28 cellular contexts compared by ENCODE assay signal in genomic region chr3:140711719-140712086, GRCh38. TPM values are rescaled to one million over a fixed set of nuclear protein-coding genes. Genes with fewer than 3 reads are reported as not detected.
DNase-seq lines count a peak whose midpoint lies in the region; ATAC-seq, FAIRE-seq and TF ChIP-seq lines count a peak whose summit lies in the region.
"Had no signal": no experiment of that assay in that cellular context is flagged by ENCODE, and none has a peak within 500 bp of the region (broad histone marks: within the 10 kb centered on the region; RNA-seq: fewer than 3 reads in every experiment).

No MANE protein-coding gene starts in this region.

- no peak for TF ChIP-seq RAD21 in HepG2 (CRISPR knock-in tag; IDR thresholded peaks at IDR 0.05)

- peaks cover 59% of the 10 kb centered on the region for H3K4me1 ChIP-seq in HepG2 (ENCODE audit: insufficient read depth, low read length)
- H3K4me1 ChIP-seq in right lobe of liver = peaks cover 0 to 15% (median 3%) of the 10 kb centered on the region in 4 donors
- H3K4me1 ChIP-seq in mesodermal cell (ENCODE audit: control insufficient read depth, insufficient read depth, low read length, poor library complexity, severe bottlenecking) = peaks cover 8% of the 10 kb centered on the region
- no peaks in the 10 kb centered on the region for H3K4me1 ChIP-seq in smooth muscle cell (ENCODE audit: low read depth)

- H3F3A ChIP-seq in smooth muscle cell (ENCODE audit: low read depth) = no peaks in the 10 kb centered on the region

- WGBS in HepG2 (ENCODE audit: low lambda C conversion rate) = 17% methylated on average over 1 of the region's 2 CpGs
- 83% methylated on average over 2 of the region's 2 CpGs for WGBS in right lobe of liver (ENCODE audit: insufficient coverage, low coverage, low lambda C conversion rate, missing lambda C conversion rate)
- 79 to 83% methylated on average over 2 of the region's 2 CpGs for WGBS in mesodermal cell (ENCODE audit: insufficient coverage in 2 of 2), 2 experiments
- WGBS in smooth muscle cell (ENCODE audit: low lambda C conversion rate) = 72% methylated on average over 2 of the region's 2 CpGs

- CTCF ChIA-PET in HepG2 (lab: Yijun Ruan, JAX; ENCODE audit: low intra/inter-chr PET ratio, low total read pairs) = no interaction called here

- DNase-seq in HepG2 (ENCODE audit: low spot score) (no peak), right lobe of liver (no peak), NCI-H2227 (lab: John Stamatoyannopoulos, UW; ENCODE audit: unreplicated experiment) (peak; percentile 15), smooth muscle cell (lab: John Stamatoyannopoulos, UW; ENCODE audit: unreplicated experiment) (no peak), SHP77 (lab: John Stamatoyannopoulos, UW) (no peak)
- DNase-seq: 8988T, ACHN, DMS153, KBM-7, MV-4-11, NCI-H1105, NCI-H1436 treated with DMSO at 0.1 percent for 48 hours, NCI-H2029 treated with DMSO at 0.1 percent for 48 hours, NCI-H2171 treated with DMSO at 0.1 percent for 48 hours, NCI-H446, NCI-H524 treated with DMSO at 0.1 percent for 48 hours, SHP77 treated with DMSO at 0.1 percent for 48 hours, T-helper 1 cell had no signal

- ATAC-seq in HepG2 (peak; percentile 68), right lobe of liver (no peak), GM19455 (IDR thresholded peaks at IDR 0.05; ENCODE audit: unreplicated experiment) (no peak)
- ATAC-seq: Panc1 had no signal

- H3K36me3 ChIP-seq in HepG2 (replicated peaks in 1 of 2; ENCODE audit: control insufficient read depth in 1 of 2, insufficient read depth in 2 of 2, low read length in 2 of 2) (no peaks in the 10 kb centered on the region), right lobe of liver (no peaks in the 10 kb centered on the region), mesodermal cell (ENCODE audit: control insufficient read depth, insufficient read depth, low read length) (no peaks in the 10 kb centered on the region), smooth muscle cell (ENCODE audit: low read depth) (no peaks in the 10 kb centered on the region)

- in situ Hi-C loops in HepG2 (cut with HindIII; ENCODE audit: extremely low pct_ligation_motif_present, low pct_unique_long_range_greater_than_20kb) = no loop called here

- H3K27me3 ChIP-seq in HepG2 (ENCODE audit: control insufficient read depth in 1 of 2, insufficient read depth in 2 of 2, low read length in 2 of 2) = no peaks in the 10 kb centered on the region
- no peaks in the 10 kb centered on the region for H3K27me3 ChIP-seq in right lobe of liver
- no peaks in the 10 kb centered on the region for H3K27me3 ChIP-seq in smooth muscle cell (ENCODE audit: low read depth)

- H2AFZ ChIP-seq in HepG2 (ENCODE audit: low read length) (no peak overlapping the region), smooth muscle cell (ENCODE audit: low read depth) (no peak overlapping the region)

- peak overlapping the region; percentile 77 for H3K27ac ChIP-seq in HepG2 (ENCODE audit: extremely low read length, insufficient read depth, low read length)
- H3K27ac ChIP-seq in right lobe of liver = no peak overlapping the region
- H3K27ac ChIP-seq in mesodermal cell (ENCODE audit: low read depth, low read length, severe bottlenecking) = peak overlapping the region; percentile 71
- no peak overlapping the region for H3K27ac ChIP-seq in smooth muscle cell (ENCODE audit: low read depth)
- H3K27ac ChIP-seq: RWPE1 had no signal

- FAIRE-seq in HepG2 (lab: Jason Lieb, UNC) = no peak
- FAIRE-seq: H54, HTR-8/SVneo had no signal

- BruUV-seq in HepG2 (replicated peaks; lab: Mats Ljungman, UMichigan) = no TSS peak

- H3K9ac ChIP-seq in HepG2 (ENCODE audit: insufficient read depth, low read depth, low read length) (peak overlapping the region; percentile 33; the same call in 1 of the 2 replicates), smooth muscle cell (ENCODE audit: low read depth) (no peak overlapping the region)

- TF ChIP-seq POLR2A in HepG2 (IDR thresholded peaks at IDR 0.05; ENCODE audit: insufficient read depth in 1 of 2, low read depth in 2 of 2, low read length in 2 of 2) (no peak), right lobe of liver (IDR thresholded peaks at IDR 0.05) (no peak)

- H3K4me3 ChIP-seq in HepG2 (replicated peaks in 1 of 3; ENCODE audit: insufficient read depth in 1 of 3, low read depth in 2 of 3, low read length in 3 of 3) (no peak overlapping the region), right lobe of liver (no peak overlapping the region), mesodermal cell (ENCODE audit: extremely low read depth, insufficient read depth, low read length, poor library complexity, severe bottlenecking) (no peak overlapping the region), smooth muscle cell (no peak overlapping the region)

- H3K4me2 ChIP-seq in HepG2 (ENCODE audit: low read depth, low read length) (peak overlapping the region; percentile 55), smooth muscle cell (no peak overlapping the region)

- no peaks in the 10 kb centered on the region for H4K20me1 ChIP-seq in HepG2 (ENCODE audit: insufficient read depth, low read length)
- H4K20me1 ChIP-seq in smooth muscle cell (ENCODE audit: low read depth) = no peaks in the 10 kb centered on the region

- TF ChIP-seq CTCF in HepG2 (CRISPR knock-in tag; IDR thresholded peaks at IDR 0.05) (no peak), right lobe of liver (IDR thresholded peaks at IDR 0.05) (no peak), smooth muscle cell (IDR thresholded peaks at IDR 0.05; ENCODE audit: borderline replicate concordance, insufficient read depth, poor library complexity, severe bottlenecking) (no peak)

- POLR2A ChIA-PET in HepG2 (lab: Yijun Ruan, JAX) = interaction anchor here (0.8 to 2.7 kb wide), 8 partner anchors 9 to 583 kb away, joined by 3 to 44 read pairs (median 7); no protein-coding TSS in a partner anchor

- H3K9me3 ChIP-seq in HepG2 (ENCODE audit: low read length) (no peaks in the 10 kb centered on the region), right lobe of liver (no peaks in the 10 kb centered on the region), mesodermal cell (ENCODE audit: control insufficient read depth, low read length) (no peaks in the 10 kb centered on the region), smooth muscle cell (replicated peaks; ENCODE audit: low read depth) (no peaks in the 10 kb centered on the region)

- TF ChIP-seq EP300 in HepG2 (IDR thresholded peaks at IDR 0.05; ENCODE audit: low read depth in 2 of 2, low read length in 2 of 2) (no peak), HepG2 (CRISPR knock-in tag; IDR thresholded peaks at IDR 0.05; ENCODE audit: borderline replicate concordance) (no peak)

- H3K79me2 ChIP-seq in HepG2 (ENCODE audit: insufficient read depth, low read length) (no peaks in the 10 kb centered on the region), smooth muscle cell (ENCODE audit: low read depth) (no peaks in the 10 kb centered on the region)

- intact Hi-C loops in HepG2 (cut with micrococcal nuclease; ENCODE audit: unreplicated experiment) (loop anchor here (1.0 kb wide), 1 partner anchor 17 kb away; no protein-coding TSS in a partner anchor), right lobe of liver (cut with DNase I) (no loop called here)

TF ChIP-seq in HepG2, 621 proteins besides CTCF, POLR2A, EP300 and RAD21 (continues in another document):
- TF ChIP-seq GABPB1 (CRISPR knock-in tag; IDR thresholded peaks at IDR 0.05) (no peak), ZNF878 (CRISPR knock-in tag; IDR thresholded peaks at IDR 0.05) (no peak), ARID2 (CRISPR knock-in tag; IDR thresholded peaks at IDR 0.05; ENCODE audit: borderline replicate concordance) (no peak), ZNF496 (CRISPR knock-in tag; IDR thresholded peaks at IDR 0.05; ENCODE audit: insufficient replicate concordance) (no peak), MTA1 (CRISPR knock-in tag; IDR thresholded peaks at IDR 0.05; ENCODE audit: borderline replicate concordance) (0 out of 2 replicates have a peak, but pooled peaks have one; percentile 15), ZNF589 (CRISPR knock-in tag; conservative IDR thresholded peaks at IDR 0.05) (no peak), IRF2 (CRISPR knock-in tag; IDR thresholded peaks at IDR 0.05) (0 out of 2 replicates have a peak, but pooled peaks have one; percentile 3), ZNF773 (CRISPR knock-in tag; IDR thresholded peaks at IDR 0.05; ENCODE audit: borderline replicate concordance) (no peak)
- TF ChIP-seq, protein P1, sequence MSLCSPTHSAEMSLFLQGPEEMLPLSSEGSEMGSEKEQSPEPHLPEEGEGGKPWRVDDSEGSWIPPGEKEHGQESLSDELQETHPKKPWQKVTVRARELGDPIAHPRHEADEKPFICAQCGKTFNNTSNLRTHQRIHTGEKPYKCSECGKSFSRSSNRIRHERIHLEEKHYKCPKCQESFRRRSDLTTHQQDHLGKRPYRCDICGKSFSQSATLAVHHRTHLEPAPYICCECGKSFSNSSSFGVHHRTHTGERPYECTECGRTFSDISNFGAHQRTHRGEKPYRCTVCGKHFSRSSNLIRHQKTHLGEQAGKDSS (CRISPR knock-in tag; IDR thresholded peaks at IDR 0.05; ENCODE audit: borderline replicate concordance, low read depth) = no peak

RNA-seq across cellular contexts. Expression of gene TRIM42, which starts 33.8 kb away (rescaled TPM):
- total RNA-seq in HepG2 (2016; rRNA removed; fragmentation: Illumina TruSeq; extraction: Trizol) (not detected in 2 replicates), right lobe of liver (not detected), smooth muscle cell (not detected in 2 replicates)
- total RNA-seq in HepG2 (2016; cell fraction: cytosol; rRNA removed; fragmentation: Illumina TruSeq; extraction: Trizol; ENCODE audit: low read depth) = not detected in 2 replicates
- total RNA-seq in HepG2 (2016; cell fraction: insoluble cytoplasmic fraction; rRNA removed; fragmentation: Illumina TruSeq; extraction: Trizol) = not detected in 2 replicates
- total RNA-seq in HepG2 (2016; cell fraction: membrane; rRNA removed; fragmentation: Illumina TruSeq; extraction: Trizol) = not detected in 2 replicates
- total RNA-seq in HepG2 (2016; cell fraction: nucleus; rRNA removed; fragmentation: Illumina TruSeq; extraction: Trizol) = not detected in 2 replicates
- polyA plus RNA-seq in HepG2 (2011; rRNA removed) (not detected in 2 replicates), smooth muscle cell (not detected in 2 replicates)
- polyA plus RNA-seq in HepG2 (2011; cell fraction: cytosol; rRNA removed) = not detected in 2 replicates
- polyA plus RNA-seq in HepG2 (2011; cell fraction: nucleus; rRNA removed) = not detected in 2 replicates
- polyA plus RNA-seq in HepG2 (2012) = not detected in 2 replicates
- polyA plus RNA-seq in HepG2 (2016; cell fraction: cytosol; fragmentation: Illumina TruSeq; extraction: Trizol; ENCODE audit: low read depth) = not detected in 2 replicates
- polyA plus RNA-seq in HepG2 (2016; cell fraction: insoluble cytoplasmic fraction; fragmentation: Illumina TruSeq; extraction: Trizol; ENCODE audit: low read depth) = not detected in 2 replicates
- not detected in 2 replicates for polyA plus RNA-seq in HepG2 (2016; cell fraction: membrane; fragmentation: Illumina TruSeq; extraction: Trizol; ENCODE audit: low read depth)
- polyA plus RNA-seq in HepG2 (2016; cell fraction: nucleus; fragmentation: Illumina TruSeq; extraction: Trizol; ENCODE audit: insufficient read depth, low read depth) = not detected in 2 replicates
- not detected in 2 replicates for polyA minus RNA-seq in HepG2 (2011; rRNA and poly(A)+ RNA removed; ENCODE audit: low replicate concordance)
- not detected in 2 replicates for polyA minus RNA-seq in HepG2 (2011; cell fraction: cytosol; rRNA and poly(A)+ RNA removed)
- polyA minus RNA-seq in HepG2 (2011; cell fraction: nucleus; rRNA and poly(A)+ RNA removed) = not detected in 2 replicates
- polyA plus RNA-seq in mesodermal cell (2013, experiment 1 of 2) = not detected
- polyA plus RNA-seq in mesodermal cell (2013, experiment 2 of 2) = not detected
- total RNA-seq: LHCN-M2, MCF 10A, OCI-LY7 had no signal
- polyA plus RNA-seq: BJ had no signal

Comparison
In these comparisons a context has a peak if more than half of its experiments do, and no peak if none do; other contexts are left out.
1. H3K27ac ChIP-seq: peak in HepG2 (single experiment) and mesodermal cell (single experiment); none in right lobe of liver (0 of 3) and smooth muscle cell (single experiment).